9 cellular contexts compared by ENCODE assay signal in genomic region chr2:85248741-85249524, GRCh38.
DNase-seq lines count a peak whose midpoint lies in the region; ATAC-seq, FAIRE-seq and TF ChIP-seq lines count a peak whose summit lies in the region.
"Had no signal": no experiment of that assay in that cellular context is flagged by ENCODE, and none has a peak within 500 bp of the region (broad histone marks: within the 10 kb centered on the region; RNA-seq: fewer than 3 reads in every experiment).

No MANE protein-coding gene starts in this region.

- H3K36me3 Mint-ChIP-seq in natural killer cell = no peaks in the 10 kb centered on the region

- H3K27ac ChIP-seq in colonic mucosa = peak overlapping the region; percentile 77

- TF ChIP-seq CTCF in colonic mucosa (IDR thresholded peaks at IDR 0.05) (no peak), natural killer cell (IDR thresholded peaks at IDR 0.05) (no peak)

- FAIRE-seq in urothelium cell line (lab: Jason Lieb, UNC) = no peak

- peaks cover 8 to 10% of the 10 kb centered on the region in 2 donors for H3K27me3 Mint-ChIP-seq in natural killer cell (ENCODE audit: low read depth in 2 of 2)

- no peaks in the 10 kb centered on the region for H3K9me3 Mint-ChIP-seq in natural killer cell

- no peak overlapping the region for H3K4me3 Mint-ChIP-seq in natural killer cell

- H3K4me3 ChIP-seq in colonic mucosa = no peak overlapping the region

- H3K4me1 Mint-ChIP-seq in natural killer cell = peaks cover 0 to under 1% of the 10 kb centered on the region in 2 donors

- H3K4me1 ChIP-seq in colonic mucosa = peaks cover 6% of the 10 kb centered on the region

- DNase-seq in NCI-H1092 treated with DMSO at 0.1 percent for 48 hours (lab: John Stamatoyannopoulos, UW) (peak; percentile 5), NCI-H1092 (lab: John Stamatoyannopoulos, UW) (no peak), colonic mucosa (peak; percentile 74), left colon (peak; percentile 51 to 76), urothelium cell line (ENCODE audit: low spot score) (peak; percentile 78), natural killer cell (no peak), AML-193 (lab: John Stamatoyannopoulos, UW) (no peak)
- DNase-seq: 8988T had no signal

- no peak overlapping the region for H3K27ac Mint-ChIP-seq in natural killer cell

- no peaks in the 10 kb centered on the region for H3K27me3 ChIP-seq in colonic mucosa

- peak; percentile 98 for ATAC-seq in left colon
- ATAC-seq in natural killer cell = no peak
- no peak for ATAC-seq in GM21360 (IDR thresholded peaks at IDR 0.05; ENCODE audit: unreplicated experiment)

- intact Hi-C loops in colonic mucosa (cut with DNase I) = no loop called here
- intact Hi-C loops in left colon (cut with DNase I, micrococcal nuclease) = no loop called here
- intact Hi-C loops in natural killer cell (cut with micrococcal nuclease) = no loop called here

- peak overlapping the region; percentile 43 to 68 for H3K9ac ChIP-seq in colonic mucosa (ENCODE audit: low read depth in 2 of 2, low read length in 2 of 2)

- no peaks in the 10 kb centered on the region for H3K9me3 ChIP-seq in colonic mucosa

- no peaks in the 10 kb centered on the region for H3K36me3 ChIP-seq in colonic mucosa

Comparison
In these comparisons a context has a peak if more than half of its experiments do, and no peak if none do; other contexts are left out.
1. DNase-seq: peak in NCI-H1092 treated with DMSO at 0.1 percent for 48 hours (single experiment), colonic mucosa (single experiment), left colon (2 of 2) and urothelium cell line (single experiment); none in NCI-H1092 (single experiment), natural killer cell (single experiment) and AML-193 (0 of 2).